In the genomic region with DNA sequence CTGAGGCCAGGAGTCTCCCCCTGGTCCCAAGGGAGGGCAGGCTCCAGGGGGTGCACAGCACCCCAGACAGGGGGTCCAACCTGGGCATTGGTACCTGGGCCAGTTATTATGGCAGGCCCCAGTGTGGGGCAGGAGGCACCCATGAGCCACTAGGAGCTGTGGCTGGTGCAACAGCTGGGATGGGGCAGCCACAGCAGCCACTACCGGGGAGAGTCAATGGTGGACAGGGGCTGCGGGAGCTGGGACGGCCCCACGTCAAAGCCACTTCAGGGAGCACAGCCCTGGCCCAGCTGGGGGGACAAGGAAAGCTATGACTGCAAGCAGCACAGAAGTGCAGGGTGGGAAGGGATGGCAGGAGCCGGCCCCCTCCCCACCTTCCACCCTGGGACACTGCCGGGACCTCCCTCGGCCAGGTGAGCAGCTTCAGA, we compare ENCODE assay signal across 2 cellular contexts.
TF ChIP-seq lines count a peak whose summit lies in the region.

No MANE protein-coding gene starts in this region.

TF ChIP-seq in K562, 482 proteins besides CTCF, POLR2A, EP300 and RAD21:
- TF ChIP-seq ZNF644 (tag; IDR thresholded peaks at IDR 0.05; ENCODE audit: low read depth) (no peak), ARNT (IDR thresholded peaks at IDR 0.05) (no peak), TCFL5 (CRISPR knock-in tag; conservative IDR thresholded peaks at IDR 0.05) (no peak), POLR2G (IDR thresholded peaks at IDR 0.05; ENCODE audit: low read depth, low read length) (peak; percentile 58; the same call in 1 of the 2 replicates), PHF20 (IDR thresholded peaks at IDR 0.05; ENCODE audit: partially characterized antibody) (no peak), ZZZ3 (IDR thresholded peaks at IDR 0.05) (no peak), BRCA1 (IDR thresholded peaks at IDR 0.05) (no peak), BRCA1 (CRISPR knock-in tag; IDR thresholded peaks at IDR 0.05) (no peak)
- TF ChIP-seq, protein P1, sequence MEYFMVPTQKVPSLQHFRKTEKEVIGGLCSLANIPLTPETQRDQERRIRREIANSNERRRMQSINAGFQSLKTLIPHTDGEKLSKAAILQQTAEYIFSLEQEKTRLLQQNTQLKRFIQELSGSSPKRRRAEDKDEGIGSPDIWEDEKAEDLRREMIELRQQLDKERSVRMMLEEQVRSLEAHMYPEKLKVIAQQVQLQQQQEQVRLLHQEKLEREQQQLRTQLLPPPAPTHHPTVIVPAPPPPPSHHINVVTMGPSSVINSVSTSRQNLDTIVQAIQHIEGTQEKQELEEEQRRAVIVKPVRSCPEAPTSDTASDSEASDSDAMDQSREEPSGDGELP (CRISPR knock-in tag; IDR thresholded peaks at IDR 0.05; ENCODE audit: borderline replicate concordance): 0 out of 2 replicates have a peak, but pooled peaks have one; percentile 13
- TF ChIP-seq, protein P2, sequence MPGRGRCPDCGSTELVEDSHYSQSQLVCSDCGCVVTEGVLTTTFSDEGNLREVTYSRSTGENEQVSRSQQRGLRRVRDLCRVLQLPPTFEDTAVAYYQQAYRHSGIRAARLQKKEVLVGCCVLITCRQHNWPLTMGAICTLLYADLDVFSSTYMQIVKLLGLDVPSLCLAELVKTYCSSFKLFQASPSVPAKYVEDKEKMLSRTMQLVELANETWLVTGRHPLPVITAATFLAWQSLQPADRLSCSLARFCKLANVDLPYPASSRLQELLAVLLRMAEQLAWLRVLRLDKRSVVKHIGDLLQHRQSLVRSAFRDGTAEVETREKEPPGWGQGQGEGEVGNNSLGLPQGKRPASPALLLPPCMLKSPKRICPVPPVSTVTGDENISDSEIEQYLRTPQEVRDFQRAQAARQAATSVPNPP (IDR thresholded peaks at IDR 0.05; ENCODE audit: borderline replicate concordance, insufficient read depth, insufficient read length): no peak

TF ChIP-seq in neural cell, 6 proteins besides CTCF, POLR2A, EP300 and RAD21:
- TF ChIP-seq POLR2AphosphoS5 (IDR thresholded peaks at IDR 0.05) (peak; percentile 56), MXI1 (conservative IDR thresholded peaks at IDR 0.05; ENCODE audit: poor library complexity, severe bottlenecking) (no peak)
